Comparison of ENCODE assay signal across 12 cellular contexts in the genomic region with DNA sequence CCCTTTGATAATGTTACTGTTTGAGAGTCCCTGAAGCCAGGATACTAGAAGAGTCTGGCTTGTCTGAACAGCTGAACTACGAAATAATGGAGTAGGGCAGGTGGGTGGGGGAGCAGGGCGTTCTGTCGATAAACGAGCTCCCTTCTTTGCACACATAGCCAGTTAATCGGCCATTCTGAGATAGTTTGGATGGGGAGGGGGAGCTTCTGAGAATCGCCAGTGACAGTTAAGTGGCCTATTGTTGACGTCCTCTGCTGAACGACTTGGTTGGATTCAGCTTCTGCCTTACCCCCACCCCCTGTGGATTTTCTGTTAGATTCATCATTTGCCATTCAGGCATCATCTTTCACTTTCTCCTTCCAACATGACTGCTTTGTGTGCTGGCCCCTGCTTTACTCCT. TPM values are rescaled to one million over a fixed set of nuclear protein-coding genes. Genes with fewer than 3 reads are reported as not detected.
DNase-seq lines count a peak whose midpoint lies in the region; ATAC-seq, FAIRE-seq and TF ChIP-seq lines count a peak whose summit lies in the region.
"Had no signal": no experiment of that assay in that cellular context is flagged by ENCODE, and none has a peak within 500 bp of the region (broad histone marks: within the 10 kb centered on the region; RNA-seq: fewer than 3 reads in every experiment).

No MANE protein-coding gene starts in this region.

- peaks cover 8% of the 10 kb centered on the region for H3K27me3 Mint-ChIP-seq in astrocyte (ENCODE audit: low read depth, unreplicated experiment)
- no peaks in the 10 kb centered on the region for H3K27me3 Mint-ChIP-seq in mesothelial cell of epicardium (ENCODE audit: low read depth)

- H4K20me1 ChIP-seq in astrocyte (ENCODE audit: insufficient read depth, low read length): no peaks in the 10 kb centered on the region

- no peaks in the 10 kb centered on the region for H3K9me3 Mint-ChIP-seq in astrocyte (ENCODE audit: unreplicated experiment)
- peaks cover 9% of the 10 kb centered on the region for H3K9me3 Mint-ChIP-seq in mesothelial cell of epicardium

- BruUV-seq in A673 (replicated peaks; lab: Mats Ljungman, UMichigan): no TSS peak

- no peak for TF ChIP-seq EP300 in suprapubic skin (IDR thresholded peaks at IDR 0.05)

- DNase-seq in A673 (ENCODE audit: low spot score) (peak; percentile 21), NCI-H1417 treated with DMSO at 0.1 percent for 48 hours (lab: John Stamatoyannopoulos, UW) (peak; percentile 62), astrocyte (ENCODE audit: low read depth) (no peak), mesothelial cell of epicardium (ENCODE audit: low spot score in 2 of 2, unreplicated experiment in 2 of 2) (no peak), suprapubic skin (ENCODE audit: low spot score in 2 of 2) (no peak), activated gamma-delta T cell treated with Interleukin-2 at 50 U/mL for 16 hours (no peak), dermis blood vessel endothelial cell (no peak)
- DNase-seq: adrenal gland, cortex of kidney, left ventricle myocardium superior had no signal

- 55% methylated on average over 8 of the region's 8 CpGs for WGBS in suprapubic skin

- CTCF ChIA-PET in A673 (lab: Charles Lee): no interaction called here

- intact Hi-C loops in A673 (cut with micrococcal nuclease; ENCODE audit: unreplicated experiment): no loop called here

- H3K36me3 Mint-ChIP-seq in astrocyte (ENCODE audit: low read depth, unreplicated experiment) (no peaks in the 10 kb centered on the region), mesothelial cell of epicardium (peaks cover 3% of the 10 kb centered on the region)

- H3K27ac ChIP-seq in A673 (ENCODE audit: low read depth, low read length, poor library complexity, severe bottlenecking) (no peak overlapping the region), astrocyte (ENCODE audit: low read depth, low read length) (no peak overlapping the region), suprapubic skin (no peak overlapping the region)
- H3K27ac ChIP-seq: adrenal gland had no signal

- H3K4me1 Mint-ChIP-seq in astrocyte (ENCODE audit: low read depth, unreplicated experiment): peaks cover 8% of the 10 kb centered on the region
- H3K4me1 Mint-ChIP-seq in mesothelial cell of epicardium: peaks cover 19% of the 10 kb centered on the region

- ATAC-seq in GM18907 (IDR thresholded peaks at IDR 0.05; ENCODE audit: unreplicated experiment): no peak
- ATAC-seq: left ventricle myocardium superior had no signal

- TF ChIP-seq CTCF in A673 (conservative IDR thresholded peaks at IDR 0.05; ENCODE audit: low read depth, low read length) (no peak), astrocyte (IDR thresholded peaks at IDR 0.05; ENCODE audit: insufficient read depth, low read depth, low read length) (no peak), mesothelial cell of epicardium (IDR thresholded peaks at IDR 0.05; ENCODE audit: unreplicated experiment) (no peak), suprapubic skin (IDR thresholded peaks at IDR 0.05) (no peak)

- POLR2A ChIA-PET in A673 (lab: Charles Lee; ENCODE audit: low non-redundant PET): no interaction called here

- no peak for TF ChIP-seq POLR2A in suprapubic skin (IDR thresholded peaks at IDR 0.05)

- H3K4me2 ChIP-seq in astrocyte (ENCODE audit: low read length): peak overlapping the region; percentile 73

- H2AFZ ChIP-seq in astrocyte (ENCODE audit: low read depth, low read length): peak overlapping the region; percentile 58

- no peaks in the 10 kb centered on the region for H3K79me2 ChIP-seq in astrocyte (ENCODE audit: insufficient read depth, low read length)

- H3K4me1 ChIP-seq in A673 (ENCODE audit: insufficient read depth, low read length, poor library complexity, severe bottlenecking) (peaks cover 7% of the 10 kb centered on the region), astrocyte (ENCODE audit: insufficient read depth, low read length) (no peaks in the 10 kb centered on the region), suprapubic skin (no peaks in the 10 kb centered on the region)
- H3K4me1 ChIP-seq: adrenal gland had no signal

- H3K4me3 Mint-ChIP-seq in astrocyte (ENCODE audit: unreplicated experiment): no peak overlapping the region
- no peak overlapping the region for H3K4me3 Mint-ChIP-seq in mesothelial cell of epicardium

- no peak overlapping the region for H3K27ac Mint-ChIP-seq in astrocyte (ENCODE audit: unreplicated experiment)
- H3K27ac Mint-ChIP-seq in mesothelial cell of epicardium: peak overlapping the region; percentile 11

- H3K9me3 ChIP-seq in A673 (ENCODE audit: low read depth, low read length, poor library complexity, severe bottlenecking): no peaks in the 10 kb centered on the region
- H3K9me3 ChIP-seq in astrocyte (ENCODE audit: insufficient read depth, low read depth, low read length): no peaks in the 10 kb centered on the region
- H3K9me3 ChIP-seq in suprapubic skin: no peaks in the 10 kb centered on the region
- H3K9me3 ChIP-seq: adrenal gland had no signal

- H3K36me3 ChIP-seq in A673 (ENCODE audit: insufficient read depth, low read length, poor library complexity, severe bottlenecking) (no peaks in the 10 kb centered on the region), astrocyte (ENCODE audit: insufficient read depth, low read length) (no peaks in the 10 kb centered on the region), suprapubic skin (no peaks in the 10 kb centered on the region)
- H3K36me3 ChIP-seq: adrenal gland had no signal

- FAIRE-seq in astrocyte (lab: Jason Lieb, UNC): no peak

- no peak overlapping the region for H3K4me3 ChIP-seq in A673 (ENCODE audit: low read depth, low read length, poor library complexity, severe bottlenecking)
- peak overlapping the region; percentile 30 for H3K4me3 ChIP-seq in astrocyte (ENCODE audit: insufficient read depth, low read depth, low read length)
- no peak overlapping the region for H3K4me3 ChIP-seq in suprapubic skin
- H3K4me3 ChIP-seq: adrenal gland had no signal

- peak overlapping the region; percentile 7 for H3K9ac ChIP-seq in astrocyte (ENCODE audit: low read length)

- no peaks in the 10 kb centered on the region for H3K27me3 ChIP-seq in A673 (replicated peaks; ENCODE audit: insufficient read depth, low read depth, low read length, poor library complexity)
- H3K27me3 ChIP-seq in astrocyte (ENCODE audit: insufficient read depth, low read length): no peaks in the 10 kb centered on the region
- H3K27me3 ChIP-seq in suprapubic skin: no peaks in the 10 kb centered on the region
- H3K27me3 ChIP-seq: adrenal gland had no signal

RNA-seq across cellular contexts. Expression of a gene that starts 0.5 kb away (rescaled TPM):
- not detected in 2 replicates for total RNA-seq in A673 (2021)
- total RNA-seq in astrocyte: not detected in 2 replicates
- 0.58 TPM in 1 of 3 replicates, not detected in the others for total RNA-seq in mesothelial cell of epicardium
- total RNA-seq in suprapubic skin: under 1 TPM in 1 of 4 donors, not detected in 3; 0.30 TPM
- not detected in 2 replicates for total RNA-seq in dermis blood vessel endothelial cell
- total RNA-seq: left ventricle myocardium superior had no signal

RNA-seq across cellular contexts. Expression of a gene that starts 35.2 kb away (rescaled TPM):
- total RNA-seq in A673 (2021): not detected in 2 replicates
- not detected in 2 replicates for total RNA-seq in astrocyte
- total RNA-seq in mesothelial cell of epicardium: 0.75 to 1.4 TPM (median 1.1 TPM) in 3 replicates
- total RNA-seq in suprapubic skin: not detected
- total RNA-seq in dermis blood vessel endothelial cell: not detected in 2 replicates
- total RNA-seq: left ventricle myocardium superior, MCF 10A had no signal

RNA-seq across cellular contexts. Expression of a gene that starts 52.1 kb away (rescaled TPM):
- total RNA-seq in A673 (2021) (0.35 TPM in 1 of 2 replicates, not detected in the other), astrocyte (98.6 and 111 TPM in 2 replicates), mesothelial cell of epicardium (3.9 to 5.8 TPM (median 4.1 TPM) in 3 replicates), suprapubic skin (100 to 1,000 TPM in 1 of 4 donors, 10 to 100 TPM in 3; 68.7 to 116 (median 83.0) TPM), dermis blood vessel endothelial cell (0.17 and 0.74 TPM in 2 replicates)

Comparison
In these comparisons a context has a peak if more than half of its experiments do, and no peak if none do; other contexts are left out.
1. DNase-seq: peak in A673 (single experiment) and NCI-H1417 treated with DMSO at 0.1 percent for 48 hours (single experiment); none in astrocyte (single experiment), mesothelial cell of epicardium (0 of 2), suprapubic skin (0 of 2), activated gamma-delta T cell treated with Interleukin-2 at 50 U/mL for 16 hours (single experiment) and dermis blood vessel endothelial cell (single experiment).
2. RNA of a gene that starts 52.1 kb away (total RNA-seq): 98.6 to 111 TPM in astrocyte and 68.7 to 116 TPM in suprapubic skin; 3.9 to 5.8 TPM in mesothelial cell of epicardium, 0.35 TPM in A673 and 0.17 to 0.74 TPM in dermis blood vessel endothelial cell; every median in the first group is over 10 times any median in the second.